32 cellular contexts compared by ENCODE assay signal in the genomic region with DNA sequence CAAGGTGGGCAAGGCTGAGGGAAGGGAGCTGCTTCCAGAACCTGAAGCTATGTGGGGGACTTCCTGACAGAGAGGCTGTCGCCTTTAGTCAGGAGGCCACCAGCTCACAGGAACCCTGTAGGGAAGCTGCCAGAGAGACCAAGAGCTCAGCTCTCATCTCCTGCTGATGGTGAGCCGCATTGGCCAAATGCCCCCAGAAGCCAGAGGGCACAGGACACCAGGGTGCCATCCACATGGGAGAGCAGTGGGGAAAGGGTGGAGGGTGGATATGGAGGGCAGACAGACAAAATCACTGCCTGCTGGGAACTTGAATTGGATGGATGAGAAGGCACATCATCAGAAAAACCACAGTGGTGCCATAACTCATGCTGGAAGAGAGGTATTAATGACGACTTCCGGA. TPM values are rescaled to one million over a fixed set of nuclear protein-coding genes. Genes with fewer than 3 reads are reported as not detected.
"Had no signal": no experiment of that assay in that cellular context is flagged by ENCODE, and none has a peak within 500 bp of the region (broad histone marks: within the 10 kb centered on the region; RNA-seq: fewer than 3 reads in every experiment).

No MANE protein-coding gene starts in this region.

- H3K4me3 Mint-ChIP-seq: activated CD8-positive, alpha-beta T cell treated with anti-CD3 and anti-CD28 coated beads for 36 hours; activated naive CD8-positive, alpha-beta T cell treated with anti-CD3 and anti-CD28 coated beads, Interleukin-2, amount 10 ng/mL, durations not matched to agents 7 days and 5 days; activated T-cell treated with anti-CD3 and anti-CD28 coated beads, Interleukin-2, amount 50 U/mL, for 72 hours; activated T-helper 17 cell treated with anti-CD3 and anti-CD28 coated beads, Interleukin-2, amount 50 U/mL, for 72 hours; central memory CD8-positive, alpha-beta T cell had no signal

- ATAC-seq: activated CD8-positive, alpha-beta T cell treated with anti-CD3 and anti-CD28 coated beads for 36 hours; activated T-cell treated with anti-CD3 and anti-CD28 coated beads, Interleukin-2, amount 50 U/mL, for 72 hours; activated T-helper 17 cell treated with anti-CD3 and anti-CD28 coated beads, Interleukin-2, amount 50 U/mL, for 72 hours; PC-3; SK-N-SH treated with all-trans-retinoic acid at 6 μM for 48 hours had no signal

- H3K27ac ChIP-seq: adrenal gland, brain microvascular endothelial cell, Peyer's patch, SJSA1, WERI-Rb-1 had no signal

- H3K36me3 Mint-ChIP-seq: activated naive CD8-positive, alpha-beta T cell treated with anti-CD3 and anti-CD28 coated beads, Interleukin-2, amount 10 ng/mL, durations not matched to agents 7 days and 5 days had no signal

- DNase-seq: activated CD4-positive, alpha-beta T cell treated with anti-CD3 and anti-CD28 coated beads for 1 hour; activated CD4-positive, alpha-beta T cell treated with anti-CD3 and anti-CD28 coated beads for 48 hours; activated CD4-positive, CD25-positive, alpha-beta regulatory T cell; activated CD8-positive, alpha-beta T cell treated with anti-CD3 and anti-CD28 coated beads for 36 hours; activated effector memory CD4-positive, alpha-beta T cell treated with anti-CD3 and anti-CD28 coated beads, Interleukin-2, amount 50 U/mL, for 16 hours; activated naive CD4-positive, alpha-beta T cell; activated naive CD4-positive, alpha-beta T cell treated with anti-CD3 and anti-CD28 coated beads, Interleukin-2, amount 50 U/mL, for 16 hours; activated naive CD8-positive, alpha-beta T cell treated with anti-CD3 and anti-CD28 coated beads, Interleukin-2, amount 10 ng/mL, durations not matched to agents 7 days and 5 days; activated T-cell treated with anti-CD3 and anti-CD28 coated beads, Interleukin-2, amount 50 U/mL, for 1 hour; activated T-cell treated with anti-CD3 and anti-CD28 coated beads, Interleukin-2, amount 50 U/mL, for 72 hours; adrenal gland; brain microvascular endothelial cell; Karpas-422; NCI-H1105; NCI-H1436; NCI-H1694; NCI-H2029; NCI-H345; NCI-H524 treated with DMSO at 0.1 percent for 48 hours; PC-3; Peyer's patch; SHP77 treated with DMSO at 0.1 percent for 48 hours; SW 1271; T-helper 1 cell; T1000; WERI-Rb-1 had no signal

- H3K4me1 ChIP-seq: adrenal gland, Peyer's patch had no signal

- H3K4me1 Mint-ChIP-seq: activated T-helper 17 cell treated with anti-CD3 and anti-CD28 coated beads, Interleukin-2, amount 50 U/mL, for 72 hours; central memory CD8-positive, alpha-beta T cell had no signal

- H3K27me3 Mint-ChIP-seq: activated CD8-positive, alpha-beta T cell treated with anti-CD3 and anti-CD28 coated beads for 36 hours had no signal

- H3K36me3 ChIP-seq: adrenal gland, brain microvascular endothelial cell, Peyer's patch, SJSA1, WERI-Rb-1 had no signal

- H3K27ac Mint-ChIP-seq: activated CD8-positive, alpha-beta T cell treated with anti-CD3 and anti-CD28 coated beads for 36 hours; activated T-cell treated with anti-CD3 and anti-CD28 coated beads, Interleukin-2, amount 50 U/mL, for 72 hours; activated T-helper 17 cell treated with anti-CD3 and anti-CD28 coated beads, Interleukin-2, amount 50 U/mL, for 72 hours had no signal

- H3K9me3 ChIP-seq: adrenal gland, Peyer's patch, SJSA1 had no signal

- H3K27me3 ChIP-seq: adrenal gland, brain microvascular endothelial cell, Peyer's patch, SJSA1 had no signal

- H3K9me3 Mint-ChIP-seq: activated CD8-positive, alpha-beta T cell treated with anti-CD3 and anti-CD28 coated beads for 36 hours; activated naive CD8-positive, alpha-beta T cell treated with anti-CD3 and anti-CD28 coated beads, Interleukin-2, amount 10 ng/mL, durations not matched to agents 7 days and 5 days; activated T-cell treated with anti-CD3 and anti-CD28 coated beads, Interleukin-2, amount 50 U/mL, for 72 hours; activated T-helper 17 cell treated with anti-CD3 and anti-CD28 coated beads, Interleukin-2, amount 50 U/mL, for 72 hours; central memory CD8-positive, alpha-beta T cell had no signal

- H3K4me3 ChIP-seq: adrenal gland, Peyer's patch, SJSA1 had no signal

RNA-seq across cellular contexts. Expression of gene SERP2, which starts 36.0 kb away (rescaled TPM):
- total RNA-seq: activated T-helper 17 cell treated with anti-CD3 and anti-CD28 coated beads, Interleukin-2, amount 50 U/mL, for 72 hours; MCF 10A; SJSA1; T-helper 2 cell treated with Interferon-gamma antibody and Interleukin-4, amounts not matched to agents 100 ng/mL and 5 ng/mL, for 36 hours had no signal
